23 cellular contexts compared by ENCODE assay signal in the genomic region with DNA sequence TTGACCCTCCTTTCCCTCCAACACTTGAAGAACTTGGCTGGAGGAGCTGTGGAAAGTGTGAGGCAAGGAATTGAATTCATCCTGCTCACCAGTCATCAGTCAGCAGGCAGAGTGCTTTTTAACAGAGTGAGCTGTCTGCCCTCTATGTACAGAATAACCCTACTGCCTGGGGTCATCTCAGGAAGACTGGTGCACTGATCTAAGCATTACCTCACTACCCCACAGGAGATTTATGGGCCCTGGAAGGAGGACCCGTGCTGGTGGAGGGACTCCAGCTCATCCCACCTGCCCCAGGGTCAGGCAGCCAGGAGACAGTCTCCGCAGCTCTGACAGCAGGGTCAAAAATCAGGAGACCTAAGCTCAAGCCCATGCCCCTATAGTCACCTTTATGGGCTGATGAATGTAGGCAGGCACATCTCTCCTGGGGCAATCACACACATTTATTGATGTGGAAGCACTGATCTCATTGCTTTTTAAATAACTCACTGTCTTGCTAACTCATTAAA.
"Had no signal": no experiment of that assay in that cellular context is flagged by ENCODE, and none has a peak within 500 bp of the region (broad histone marks: within the 10 kb centered on the region; RNA-seq: fewer than 3 reads in every experiment).

No MANE protein-coding gene starts in this region.

- H3K36me3 ChIP-seq: adrenal gland, esophagus squamous epithelium, gastrocnemius medialis, left ventricle myocardium inferior, tibial nerve had no signal

- DNase-seq: activated CD4-positive, alpha-beta T cell treated with anti-CD3 and anti-CD28 coated beads for 4 hours; activated CD4-positive, alpha-beta T cell treated with anti-CD3 and anti-CD28 coated beads, Interleukin-2, amount 50 U/mL, for 4 hours; activated effector memory CD4-positive, alpha-beta T cell treated with Interleukin-2 at 50 U/mL for 16 hours; activated naive CD4-positive, alpha-beta T cell treated with Interleukin-2 at 50 U/mL for 16 hours; activated naive CD8-positive, alpha-beta T cell treated with anti-CD3 and anti-CD28 coated beads for 36 hours; adrenal gland; aorta; body of pancreas; dermis blood vessel endothelial cell; effector CD4-positive, alpha-beta T cell; esophagus squamous epithelium; gastrocnemius medialis; glutamatergic neuron; hippocampal formation; left ventricle myocardium inferior; nucleus accumbens; psoas muscle; stimulated activated CD4-positive, alpha-beta T cell treated with anti-CD3 and anti-CD28 coated beads, Interleukin-15, amount 100 ng/mL, for 24 hours; stimulated activated CD4-positive, alpha-beta T cell treated with anti-CD3 and anti-CD28 coated beads, Interleukin-2, amount 100 ng/mL, for 24 hours; stimulated activated naive CD4-positive, alpha-beta T cell had no signal

- H3K9me3 Mint-ChIP-seq: activated naive CD8-positive, alpha-beta T cell treated with anti-CD3 and anti-CD28 coated beads for 36 hours had no signal

- H3K27ac ChIP-seq: adrenal gland, body of pancreas, esophagus squamous epithelium, gastrocnemius medialis, left ventricle myocardium inferior, parathyroid adenoma, psoas muscle, tibial nerve, VCaP had no signal

- H3K9me3 ChIP-seq: adrenal gland, body of pancreas, esophagus squamous epithelium, gastrocnemius medialis, left ventricle myocardium inferior, psoas muscle, tibial nerve had no signal

- H3K4me3 Mint-ChIP-seq: activated naive CD8-positive, alpha-beta T cell treated with anti-CD3 and anti-CD28 coated beads for 36 hours had no signal

- H3K4me3 ChIP-seq: adrenal gland, body of pancreas, esophagus squamous epithelium, gastrocnemius medialis, left ventricle myocardium inferior, psoas muscle, tibial nerve had no signal

- ATAC-seq: body of pancreas, gastrocnemius medialis, psoas muscle had no signal

- H3K4me1 ChIP-seq: adrenal gland, body of pancreas, gastrocnemius medialis, left ventricle myocardium inferior, parathyroid adenoma, psoas muscle had no signal

- H3K36me3 Mint-ChIP-seq: activated naive CD8-positive, alpha-beta T cell treated with anti-CD3 and anti-CD28 coated beads for 36 hours had no signal

- H3K27ac Mint-ChIP-seq: activated naive CD8-positive, alpha-beta T cell treated with anti-CD3 and anti-CD28 coated beads for 36 hours had no signal

- H3K27me3 ChIP-seq: adrenal gland, body of pancreas, gastrocnemius medialis, tibial nerve had no signal
